In genomic region chr3:159911011-159911663, GRCh38 we compare ENCODE assay signal across 8 cellular contexts.
DNase-seq lines count a peak whose midpoint lies in the region; ATAC-seq and TF ChIP-seq lines count a peak whose summit lies in the region.

No MANE protein-coding gene starts in this region.

- H3K4me1 Mint-ChIP-seq in activated T-cell treated with anti-CD3 and anti-CD28 coated beads, Interleukin-2, amount 50 U/mL, for 72 hours (ENCODE audit: low read depth), result peaks cover 11% of the 10 kb centered on the region

- peak in 1 of 2 donors; percentile 5 for DNase-seq in activated T-cell treated with anti-CD3 and anti-CD28 coated beads, Interleukin-2, amount 50 U/mL, for 72 hours
- DNase-seq in activated T-cell treated with anti-CD3 and anti-CD28 coated beads for 4 hours (no peak), ascending aorta (ENCODE audit: low spot score in 2 of 2) (no peak), NCI-H187 treated with DMSO at 0.1 percent for 48 hours (lab: John Stamatoyannopoulos, UW) (no peak), NCI-H2029 treated with DMSO at 0.1 percent for 48 hours (lab: John Stamatoyannopoulos, UW) (no peak)

- H3K4me3 ChIP-seq in ascending aorta (peak overlapping the region; percentile 42 to 58), rectal smooth muscle tissue (ENCODE audit: low read length) (peak overlapping the region; percentile 30)

- TF ChIP-seq CTCF in ascending aorta (IDR thresholded peaks at IDR 0.05), result no peak

- H3K9me3 Mint-ChIP-seq in activated T-cell treated with anti-CD3 and anti-CD28 coated beads, Interleukin-2, amount 50 U/mL, for 72 hours, result no peaks in the 10 kb centered on the region

- H3K9me3 ChIP-seq in ascending aorta, result no peaks in the 10 kb centered on the region

- H3K27ac ChIP-seq in ascending aorta (peak overlapping the region; percentile 63 to 68), rectal smooth muscle tissue (ENCODE audit: low read depth, low read length) (no peak overlapping the region)

- ATAC-seq in activated T-cell treated with anti-CD3 and anti-CD28 coated beads, Interleukin-2, amount 50 U/mL, for 72 hours (replicated peaks in 1 of 2), result peak; percentile 32 to 42
- ATAC-seq in HG03095 (IDR thresholded peaks at IDR 0.05; ENCODE audit: unreplicated experiment), result peak; percentile 82
- ATAC-seq in HG03139 (IDR thresholded peaks at IDR 0.05; ENCODE audit: unreplicated experiment), result no peak

- intact Hi-C loops in ascending aorta (cut with DNase I), result no loop called here

- peak overlapping the region; percentile 44 to 45 for H3K4me3 Mint-ChIP-seq in activated T-cell treated with anti-CD3 and anti-CD28 coated beads, Interleukin-2, amount 50 U/mL, for 72 hours

- H3K27me3 ChIP-seq in ascending aorta, result no peaks in the 10 kb centered on the region
- no peaks in the 10 kb centered on the region for H3K27me3 ChIP-seq in rectal smooth muscle tissue (ENCODE audit: control insufficient read depth, insufficient read depth, low read length)

- no peak overlapping the region for H3K9ac ChIP-seq in rectal smooth muscle tissue (ENCODE audit: low read length)

- no peaks in the 10 kb centered on the region for H3K36me3 Mint-ChIP-seq in activated T-cell treated with anti-CD3 and anti-CD28 coated beads, Interleukin-2, amount 50 U/mL, for 72 hours (ENCODE audit: insufficient read depth in 2 of 2)

- H3K27me3 Mint-ChIP-seq in activated T-cell treated with anti-CD3 and anti-CD28 coated beads, Interleukin-2, amount 50 U/mL, for 72 hours (ENCODE audit: low read depth), result peaks cover 6% of the 10 kb centered on the region

- peaks cover 0 to 7% of the 10 kb centered on the region in 2 donors for H3K4me1 ChIP-seq in ascending aorta
- H3K4me1 ChIP-seq in rectal smooth muscle tissue (ENCODE audit: control insufficient read depth, insufficient read depth, low read length), result no peaks in the 10 kb centered on the region

- peak overlapping the region; percentile 35 for H3K27ac Mint-ChIP-seq in activated T-cell treated with anti-CD3 and anti-CD28 coated beads, Interleukin-2, amount 50 U/mL, for 72 hours

- H3K36me3 ChIP-seq in ascending aorta (no peaks in the 10 kb centered on the region), rectal smooth muscle tissue (ENCODE audit: control insufficient read depth, insufficient read depth, low read length) (no peaks in the 10 kb centered on the region)
